8 cellular contexts compared by ENCODE assay signal in the genomic region with DNA sequence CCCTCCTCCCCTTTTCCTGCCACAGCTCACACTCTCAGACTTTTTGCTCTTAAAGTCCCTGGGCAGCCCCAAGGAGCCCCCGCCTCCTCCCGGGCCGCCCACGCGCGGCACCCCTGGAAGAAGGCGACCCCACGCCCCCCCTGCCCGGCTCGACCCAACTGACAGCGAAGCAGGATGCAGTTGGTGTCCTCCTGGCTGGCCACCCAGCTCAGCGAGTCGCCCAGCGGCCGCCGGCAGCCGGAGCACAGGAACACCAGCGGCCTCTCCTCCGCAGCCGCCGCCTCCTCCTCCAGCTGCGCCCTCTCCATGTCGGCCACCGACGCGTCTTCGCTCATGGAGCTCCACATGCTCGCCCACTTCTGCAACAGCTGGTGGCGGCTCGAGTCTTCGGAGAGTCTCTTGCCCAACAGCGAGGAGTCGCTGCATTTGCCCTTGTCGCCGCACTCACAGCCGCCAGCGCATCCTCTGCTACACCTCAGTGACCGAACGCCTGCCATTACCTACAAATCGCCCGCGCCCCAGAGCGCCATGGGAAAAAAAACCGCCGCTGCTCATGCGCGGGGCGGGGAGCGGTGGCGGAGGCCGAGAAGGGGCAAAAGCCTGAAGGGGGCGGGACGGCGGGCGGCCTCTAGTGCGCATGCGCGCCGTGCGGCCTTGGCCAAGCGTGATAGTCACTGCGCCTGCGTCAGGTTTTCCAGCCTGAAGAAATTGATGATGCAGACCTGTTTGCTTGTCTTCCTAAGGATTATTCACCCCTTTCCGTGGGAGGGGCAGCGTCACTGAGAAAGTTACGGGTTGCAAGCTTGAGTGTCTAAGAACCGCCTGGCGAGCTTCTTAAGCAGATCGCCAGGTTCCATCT. TPM values are rescaled to one million over a fixed set of nuclear protein-coding genes. Genes with fewer than 3 reads are reported as not detected.
DNase-seq lines count a peak whose midpoint lies in the region; ATAC-seq and TF ChIP-seq lines count a peak whose summit lies in the region.

A gene with protein sequence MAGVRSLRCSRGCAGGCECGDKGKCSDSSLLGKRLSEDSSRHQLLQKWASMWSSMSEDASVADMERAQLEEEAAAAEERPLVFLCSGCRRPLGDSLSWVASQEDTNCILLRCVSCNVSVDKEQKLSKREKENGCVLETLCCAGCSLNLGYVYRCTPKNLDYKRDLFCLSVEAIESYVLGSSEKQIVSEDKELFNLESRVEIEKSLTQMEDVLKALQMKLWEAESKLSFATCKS (minus strand): TSS at position 532 of the 859 bp plus-strand sequence. CDS start 35 bp downstream, at position 497.

- H3K9me3 ChIP-seq in right atrium auricular region (no peaks in the 10 kb centered on the region), vagina (no peaks in the 10 kb centered on the region)

- H3K4me3 ChIP-seq in right atrium auricular region (peak within 1 kb of the TSS; percentile 68 to 97), vagina (peak within 1 kb of the TSS; percentile 73 to 80)

- TF ChIP-seq CTCF in right atrium auricular region (IDR thresholded peaks at IDR 0.05): peak in 1 of 2 donors; percentile 27
- peak in 2 of 3 experiments; percentile 20 to 38 for TF ChIP-seq CTCF in vagina (IDR thresholded peaks at IDR 0.05)

- H3K27me3 ChIP-seq in right atrium auricular region (no peaks in the 10 kb centered on the region), vagina (no peaks in the 10 kb centered on the region)

- H3K36me3 ChIP-seq in right atrium auricular region (no peaks in the 10 kb centered on the region), vagina (peaks cover 0 to 6% of the 10 kb centered on the region in 2 donors)

- intact Hi-C loops in vagina (cut with DNase I): no loop called here

- peak; percentile 96 for ATAC-seq in GM18498 (IDR thresholded peaks at IDR 0.05; ENCODE audit: unreplicated experiment)
- peak; percentile 93 for ATAC-seq in HG02938 (IDR thresholded peaks at IDR 0.05; ENCODE audit: unreplicated experiment)

- H3K27ac ChIP-seq in right atrium auricular region (peak within 1 kb of the TSS; percentile 72 to 77), vagina (peak within 1 kb of the TSS; percentile 75)

- H3K4me1 ChIP-seq in right atrium auricular region (peaks cover 0 to 19% of the 10 kb centered on the region in 2 donors), vagina (peaks cover 23% of the 10 kb centered on the region)

- TF ChIP-seq POLR2A in vagina (IDR thresholded peaks at IDR 0.05): peak in 1 of 2 donors; percentile 46

- DNase-seq in NCI-H187 (lab: John Stamatoyannopoulos, UW) (peak; percentile 91 to 99), T-helper 2 cell (peak; percentile 92 to 98 (median 95)), anterior cingulate cortex (lab: John Stamatoyannopoulos, UW) (peak; percentile 60 to 96 (median 90)), right atrium auricular region (ENCODE audit: low spot score) (peak; percentile 96), pulmonary artery endothelial cell (ENCODE audit: low read depth, low spot score) (peak; percentile 78), vagina (ENCODE audit: extremely low spot score in 2 of 2) (peak in 1 of 2 donors; percentile 96)

RNA-seq across cellular contexts. Expression of the gene that starts here (rescaled TPM):
- total RNA-seq in right atrium auricular region (1 to 10 TPM; 2.3 to 2.5 TPM), pulmonary artery endothelial cell (14.5 and 21.9 TPM in 2 replicates), vagina (3.4 TPM)
